Comparison of ENCODE assay signal across 20 cellular contexts in genomic region chr2:146108993-146109392, GRCh38.
DNase-seq lines count a peak whose midpoint lies in the region; ATAC-seq and TF ChIP-seq lines count a peak whose summit lies in the region.
"Had no signal": no experiment of that assay in that cellular context is flagged by ENCODE, and none has a peak within 500 bp of the region (broad histone marks: within the 10 kb centered on the region; RNA-seq: fewer than 3 reads in every experiment).

No MANE protein-coding gene starts in this region.

- no peaks in the 10 kb centered on the region for H3K79me1 ChIP-seq in IMR-90 (ENCODE audit: low read depth in 1 of 2, low read length in 2 of 2)

- H3K18ac ChIP-seq in IMR-90 (ENCODE audit: low read depth, low read length) = no peak overlapping the region

- H2AFZ ChIP-seq in IMR-90 (replicated peaks; ENCODE audit: low read length, poor library complexity) (no peak overlapping the region), mammary epithelial cell (ENCODE audit: low read depth, low read length) (no peak overlapping the region)

- CTCF ChIA-PET in IMR-90 (lab: Yijun Ruan, JAX) = no interaction called here
- CTCF ChIA-PET in mammary epithelial cell (lab: Charles Lee; ENCODE audit: low non-redundant PET) = no interaction called here

- no peak overlapping the region for H3K14ac ChIP-seq in IMR-90 (replicated peaks; ENCODE audit: low read depth, low read length)

- H3K56ac ChIP-seq in IMR-90 (ENCODE audit: extremely low read depth, insufficient read depth, low read length) = no peak overlapping the region

- H3K9ac ChIP-seq in IMR-90 (ENCODE audit: low read depth, low read length) = no peak overlapping the region
- H3K9ac ChIP-seq in mammary epithelial cell (ENCODE audit: insufficient read depth, low read length) = no peak overlapping the region
- no peak overlapping the region for H3K9ac ChIP-seq in colonic mucosa (ENCODE audit: low read depth in 2 of 2, low read length in 2 of 2)
- H3K9ac ChIP-seq: BLaER1 had no signal

- H3K4ac ChIP-seq in IMR-90 (ENCODE audit: low read depth, low read length) = no peak overlapping the region

- H4K20me1 ChIP-seq in IMR-90 (ENCODE audit: insufficient read depth, low read length) = no peaks in the 10 kb centered on the region
- H4K20me1 ChIP-seq in mammary epithelial cell (ENCODE audit: insufficient read depth, low read length) = no peaks in the 10 kb centered on the region
- H4K20me1 ChIP-seq: BLaER1 had no signal

- no peak overlapping the region for H3K4me2 ChIP-seq in IMR-90 (ENCODE audit: low read depth, low read length)
- no peak overlapping the region for H3K4me2 ChIP-seq in mammary epithelial cell (ENCODE audit: insufficient read depth, low read depth, low read length)
- H3K4me2 ChIP-seq: A549, BLaER1 had no signal

- H3K36me3 ChIP-seq in IMR-90 (ENCODE audit: control insufficient read depth, insufficient read depth, low read length) (no peaks in the 10 kb centered on the region), mammary epithelial cell (ENCODE audit: insufficient read depth, low read length) (no peaks in the 10 kb centered on the region), colonic mucosa (no peaks in the 10 kb centered on the region), aorta (ENCODE audit: control insufficient read depth in 1 of 2, insufficient read depth in 2 of 2, low read length in 1 of 2) (no peaks in the 10 kb centered on the region)
- H3K36me3 ChIP-seq: BLaER1 had no signal

- TF ChIP-seq CTCF in IMR-90 (conservative IDR thresholded peaks at IDR 0.05; ENCODE audit: low read depth, low read length) = no peak
- TF ChIP-seq CTCF in mammary epithelial cell (conservative IDR thresholded peaks at IDR 0.05 in 1 of 2, IDR thresholded peaks at IDR 0.05 in 1 of 2; ENCODE audit: extremely low read depth in 1 of 2, insufficient read depth in 1 of 2, low read depth in 1 of 2, low read length in 2 of 2) = no peak
- no peak for TF ChIP-seq CTCF in fibroblast of villous mesenchyme (IDR thresholded peaks at IDR 0.05; ENCODE audit: insufficient read depth, low read depth, low read length)
- no peak for TF ChIP-seq CTCF in colonic mucosa (IDR thresholded peaks at IDR 0.05)

- no peak overlapping the region for H2AK9ac ChIP-seq in IMR-90 (replicated peaks; ENCODE audit: low read depth, low read length, poor library complexity)

- BruUV-seq in IMR-90 (replicated peaks; lab: Mats Ljungman, UMichigan) (no TSS peak), mammary epithelial cell (replicated peaks; lab: Mats Ljungman, UMichigan) (no TSS peak)

- H2BK5ac ChIP-seq in IMR-90 (ENCODE audit: low read depth, low read length, poor library complexity, severe bottlenecking) = no peak overlapping the region

- no peak for TF ChIP-seq POLR2A in IMR-90 (IDR thresholded peaks at IDR 0.05; ENCODE audit: low read depth, low read length)

- no peaks in the 10 kb centered on the region for H3K9me3 ChIP-seq in IMR-90 (ENCODE audit: control insufficient read depth, insufficient read depth, low read length)
- no peaks in the 10 kb centered on the region for H3K9me3 ChIP-seq in mammary epithelial cell (replicated peaks; ENCODE audit: insufficient read depth, low read length)
- H3K9me3 ChIP-seq in colonic mucosa = no peaks in the 10 kb centered on the region
- H3K9me3 ChIP-seq in aorta (ENCODE audit: control insufficient read depth, low read length) = peaks cover under 1% of the 10 kb centered on the region
- H3K9me3 ChIP-seq: A549, BLaER1 had no signal

- no peak overlapping the region for H2BK120ac ChIP-seq in IMR-90 (ENCODE audit: low read depth, low read length)

- H4K5ac ChIP-seq in IMR-90 (ENCODE audit: low read depth, low read length) = no peak overlapping the region

- POLR2A ChIA-PET in IMR-90 (lab: Charles Lee; ENCODE audit: unreplicated experiment) = no interaction called here

- no peak overlapping the region for H2BK20ac ChIP-seq in IMR-90 (ENCODE audit: low read depth, low read length)

- no peaks in the 10 kb centered on the region for H3K27me3 ChIP-seq in IMR-90 (ENCODE audit: control insufficient read depth, insufficient read depth, low read length)
- H3K27me3 ChIP-seq in mammary epithelial cell (ENCODE audit: insufficient read depth, low read length) = no peaks in the 10 kb centered on the region
- no peaks in the 10 kb centered on the region for H3K27me3 ChIP-seq in colonic mucosa
- no peaks in the 10 kb centered on the region for H3K27me3 ChIP-seq in aorta (ENCODE audit: control insufficient read depth in 1 of 2, insufficient read depth in 2 of 2, low read length in 1 of 2)
- H3K27me3 ChIP-seq: BLaER1 had no signal

- no peak overlapping the region for H4K91ac ChIP-seq in IMR-90 (ENCODE audit: insufficient read depth, low read depth, low read length)

- in situ Hi-C loops in IMR-90 (cut with MboI; ENCODE audit: low sequenced_read_pairs) (no loop called here), mammary epithelial cell (cut with MboI; ENCODE audit: low sequenced_read_pairs in 2 of 2) (no loop called here)

- H3K4me1 ChIP-seq in IMR-90 (ENCODE audit: control insufficient read depth, insufficient read depth, low read length) = no peaks in the 10 kb centered on the region
- no peaks in the 10 kb centered on the region for H3K4me1 ChIP-seq in mammary epithelial cell (ENCODE audit: insufficient read depth, low read length)
- H3K4me1 ChIP-seq in colonic mucosa = no peaks in the 10 kb centered on the region
- H3K4me1 ChIP-seq in aorta (ENCODE audit: control insufficient read depth in 1 of 2, insufficient read depth in 2 of 2, low read length in 2 of 2) = no peaks in the 10 kb centered on the region
- H3K4me1 ChIP-seq: A549, BLaER1 had no signal

- WGBS in IMR-90 (ENCODE audit: extremely low coverage in 2 of 2, insufficient read length in 1 of 2), 2 experiments = no CpG with 5 or more reads among the region's 3 CpGs
- 78% methylated on average over 3 of the region's 3 CpGs for WGBS in mammary epithelial cell (ENCODE audit: low coverage, missing lambda C conversion rate)
- 96 to 99% methylated on average over 3 of the region's 3 CpGs for WGBS in aorta, 2 donors

- DNase-seq in EL (peak; percentile 63), IMR-90 (peak; percentile 65), mammary epithelial cell (peak; percentile 15), fibroblast of villous mesenchyme (ENCODE audit: low read depth) (peak; percentile 19), colonic mucosa (no peak), aorta (no peak)
- DNase-seq in activated effector memory CD4-positive, alpha-beta T cell treated with Interleukin-2 at 50 U/mL for 16 hours = no peak
- DNase-seq: Calu3; CD4-positive, alpha-beta memory T cell; DMS53; KBM-7; NCI-H1105 treated with DMSO at 0.1 percent for 48 hours; NCI-H187; NCI-H2107; NCI-H510A; NCI-H82; RPMI8226; SIG-M5 had no signal

- dilution Hi-C loops in IMR-90 (cut with HindIII; ENCODE audit: low sequenced_read_pairs, unreplicated experiment) = no loop called here
- dilution Hi-C loops in mammary epithelial cell (cut with HindIII; ENCODE audit: low sequenced_read_pairs) = no loop called here

- no peak for TF ChIP-seq RAD21 in IMR-90 (IDR thresholded peaks at IDR 0.05; ENCODE audit: low read length)

- ATAC-seq in IMR-90 (ENCODE audit: low read depth) (peak; percentile 72), aorta (ENCODE audit: low FRiP score) (no peak)
- ATAC-seq: A549 had no signal

- H4K8ac ChIP-seq in IMR-90 (ENCODE audit: low read depth in 2 of 2, low read length in 2 of 2) = no peak overlapping the region

- no peak overlapping the region for H2AK5ac ChIP-seq in IMR-90 (ENCODE audit: low read depth, low read length)

- no peak overlapping the region for H3K23ac ChIP-seq in IMR-90 (ENCODE audit: low read depth, low read length)

- no peaks in the 10 kb centered on the region for H3K9me1 ChIP-seq in IMR-90 (ENCODE audit: insufficient read depth, low read length)

- intact Hi-C loops in IMR-90 (cut with micrococcal nuclease) = no loop called here
- intact Hi-C loops in mammary epithelial cell (cut with micrococcal nuclease) = no loop called here
- intact Hi-C loops in colonic mucosa (cut with DNase I) = no loop called here
- intact Hi-C loops in aorta (cut with DNase I) = no loop called here

- H3K4me3 ChIP-seq in IMR-90 (ENCODE audit: insufficient read depth, low read depth, low read length) (no peak overlapping the region), mammary epithelial cell (replicated peaks in 1 of 3; ENCODE audit: insufficient read depth in 1 of 3, low read depth in 2 of 3, low read length in 3 of 3) (no peak overlapping the region), fibroblast of villous mesenchyme (ENCODE audit: low read depth, low read length) (no peak overlapping the region), colonic mucosa (no peak overlapping the region), aorta (ENCODE audit: low read length in 2 of 2) (no peak overlapping the region)
- H3K4me3 ChIP-seq: A549, BLaER1 had no signal

- H3K27ac ChIP-seq in IMR-90 (ENCODE audit: insufficient read depth, low read length) (no peak overlapping the region), mammary epithelial cell (ENCODE audit: insufficient read depth, low read depth, low read length) (no peak overlapping the region), colonic mucosa (no peak overlapping the region), aorta (ENCODE audit: low read depth in 1 of 2, low read length in 2 of 2) (no peak overlapping the region)
- H3K27ac ChIP-seq: A549, BLaER1 had no signal

- no peaks in the 10 kb centered on the region for H3K79me2 ChIP-seq in mammary epithelial cell (ENCODE audit: insufficient read depth, low read length)

- H2BK15ac ChIP-seq in IMR-90 (ENCODE audit: low read depth, low read length) = no peak overlapping the region

TF ChIP-seq in IMR-90, 13 proteins besides CTCF, POLR2A, EP300 and RAD21:
- no peak for TF ChIP-seq RCOR1 (IDR thresholded peaks at IDR 0.05; ENCODE audit: insufficient replicate concordance, low read length)
- no peak for TF ChIP-seq SMC3 (IDR thresholded peaks at IDR 0.05; ENCODE audit: low read depth, low read length)
- TF ChIP-seq CEBPB (IDR thresholded peaks at IDR 0.05; ENCODE audit: low read depth, low read length) = peak; percentile 78
- peak; percentile 6; the same call in 1 of the 2 replicates for TF ChIP-seq FOS (IDR thresholded peaks at IDR 0.05; ENCODE audit: low read depth, low read length)

Comparison
In these comparisons a context has a peak if more than half of its experiments do, and no peak if none do; other contexts are left out.
1. DNase-seq: peak in EL (single experiment), IMR-90 (single experiment), mammary epithelial cell (single experiment) and fibroblast of villous mesenchyme (single experiment); none in colonic mucosa (single experiment), activated effector memory CD4-positive, alpha-beta T cell treated with Interleukin-2 at 50 U/mL for 16 hours (single experiment) and aorta (0 of 2).